8 cellular contexts compared by ENCODE assay signal in genomic region chr14:75123991-75124390, GRCh38. TPM values are rescaled to one million over a fixed set of nuclear protein-coding genes. Genes with fewer than 3 reads are reported as not detected.
DNase-seq lines count a peak whose midpoint lies in the region; ATAC-seq and FAIRE-seq lines count a peak whose summit lies in the region.

No MANE protein-coding gene starts in this region.

- H3K4me3 Mint-ChIP-seq in activated T-cell treated with anti-CD3 and anti-CD28 coated beads, Interleukin-2, amount 50 U/mL, for 4 hours, result peak overlapping the region; percentile 29

- no peaks in the 10 kb centered on the region for H3K9me3 Mint-ChIP-seq in activated T-cell treated with anti-CD3 and anti-CD28 coated beads, Interleukin-2, amount 50 U/mL, for 4 hours

- peak; percentile 99 for FAIRE-seq in HTR-8/SVneo (lab: Jason Lieb, UNC)

- peaks cover 25% of the 10 kb centered on the region for H3K36me3 Mint-ChIP-seq in activated T-cell treated with anti-CD3 and anti-CD28 coated beads, Interleukin-2, amount 50 U/mL, for 4 hours (ENCODE audit: insufficient read depth)

- H3K27me3 Mint-ChIP-seq in activated T-cell treated with anti-CD3 and anti-CD28 coated beads, Interleukin-2, amount 50 U/mL, for 4 hours (ENCODE audit: low read depth), result no peaks in the 10 kb centered on the region

- ATAC-seq in activated T-cell treated with anti-CD3 and anti-CD28 coated beads, Interleukin-2, amount 50 U/mL, for 4 hours, result peak in 1 of 2 donors; percentile 13
- no peak for ATAC-seq in GM21447 (IDR thresholded peaks at IDR 0.05; ENCODE audit: unreplicated experiment)

- H3K4me1 Mint-ChIP-seq in activated T-cell treated with anti-CD3 and anti-CD28 coated beads, Interleukin-2, amount 50 U/mL, for 4 hours (ENCODE audit: low read depth), result peaks cover 43% of the 10 kb centered on the region

- DNase-seq in 8988T, result peak; percentile 63
- peak; percentile 93 for DNase-seq in HTR-8/SVneo (ENCODE audit: insufficient read length, low spot score)
- DNase-seq in activated T-cell treated with anti-CD3 and anti-CD28 coated beads, Interleukin-2, amount 50 U/mL, for 4 hours, result no peak
- DNase-seq in islet precursor cell, result peak; percentile 61
- no peak for DNase-seq in NCI-H187 treated with DMSO at 0.1 percent for 48 hours (lab: John Stamatoyannopoulos, UW)
- no peak for DNase-seq in ureter (ENCODE audit: low spot score)
- no peak for DNase-seq in NCI-H526 (lab: John Stamatoyannopoulos, UW)

RNA-seq across cellular contexts. Expression of gene NEK9, which starts 2.9 kb away (rescaled TPM):
- 10 to 100 TPM; 48.5 to 51.2 (median 50.4) TPM for total RNA-seq in activated T-cell treated with anti-CD3 and anti-CD28 coated beads, Interleukin-2, amount 50 U/mL, for 4 hours
- total RNA-seq in ureter, result 89.2 TPM

RNA-seq across cellular contexts. Expression of gene TMED10, which starts 52.4 kb away (rescaled TPM):
- 100 to 1,000 TPM; 184 to 196 (median 195) TPM for total RNA-seq in activated T-cell treated with anti-CD3 and anti-CD28 coated beads, Interleukin-2, amount 50 U/mL, for 4 hours
- total RNA-seq in ureter, result 394 TPM

RNA-seq across cellular contexts. Expression of gene ZC2HC1C, which starts 54.5 kb away (rescaled TPM):
- under 1 TPM; 0.45 to 0.84 (median 0.78) TPM for total RNA-seq in activated T-cell treated with anti-CD3 and anti-CD28 coated beads, Interleukin-2, amount 50 U/mL, for 4 hours
- 3.0 TPM for total RNA-seq in ureter

Comparison
In these comparisons a context has a peak if more than half of its experiments do, and no peak if none do; other contexts are left out.
1. DNase-seq: peak in 8988T (single experiment), HTR-8/SVneo (single experiment) and islet precursor cell (single experiment); none in activated T-cell treated with anti-CD3 and anti-CD28 coated beads, Interleukin-2, amount 50 U/mL, for 4 hours (single experiment), NCI-H187 treated with DMSO at 0.1 percent for 48 hours (single experiment), ureter (single experiment) and NCI-H526 (0 of 2).